Comparison of ENCODE assay signal across 8 cellular contexts in the genomic region with DNA sequence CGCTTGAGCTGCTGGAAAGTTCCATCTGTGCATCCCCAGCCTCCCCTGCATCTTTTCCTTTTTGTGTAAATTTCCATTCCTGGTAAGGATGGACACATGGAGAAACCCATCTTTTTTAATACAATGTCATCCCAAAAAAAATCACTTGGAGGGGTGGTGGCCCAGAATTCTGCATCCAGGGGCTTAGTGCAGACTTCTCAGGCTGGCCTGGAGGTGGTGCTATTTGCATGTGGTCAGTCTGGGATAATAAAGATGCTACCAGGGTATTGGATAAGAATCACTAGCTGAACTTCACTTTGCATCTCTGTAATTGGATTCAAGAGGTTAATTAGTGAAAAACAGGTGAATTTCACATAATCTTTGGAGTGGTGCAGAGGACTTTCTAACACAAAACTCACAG. TPM values are rescaled to one million over a fixed set of nuclear protein-coding genes. Genes with fewer than 3 reads are reported as not detected.
DNase-seq lines count a peak whose midpoint lies in the region; ATAC-seq, FAIRE-seq and TF ChIP-seq lines count a peak whose summit lies in the region.

No MANE protein-coding gene starts in this region.

- no peak overlapping the region for H3K4me2 ChIP-seq in keratinocyte (ENCODE audit: control insufficient read depth, extremely low read depth, insufficient read depth, low read depth, low read length)

- H2AFZ ChIP-seq in keratinocyte (ENCODE audit: control insufficient read depth, low read length): no peak overlapping the region

- H3K4me3 ChIP-seq in GM12864 (ENCODE audit: low read depth, low read length): no peak overlapping the region
- no peak overlapping the region for H3K4me3 ChIP-seq in keratinocyte (ENCODE audit: control insufficient read depth in 2 of 3, extremely low read depth in 1 of 3, insufficient read depth in 2 of 3, low read depth in 1 of 3, low read length in 3 of 3)

- H3K9me3 Mint-ChIP-seq in activated naive CD8-positive, alpha-beta T cell treated with anti-CD3 and anti-CD28 coated beads for 36 hours: no peaks in the 10 kb centered on the region
- H3K9me3 Mint-ChIP-seq in stimulated activated naive CD8-positive, alpha-beta T cell treated with anti-CD3 and anti-CD28 coated beads, Interleukin-15, amount 100 ng/mL, for 72 hours: no peaks in the 10 kb centered on the region

- no peaks in the 10 kb centered on the region for H3K79me2 ChIP-seq in keratinocyte (ENCODE audit: control insufficient read depth, insufficient read depth, low read length)

- no peak for FAIRE-seq in keratinocyte (lab: Jason Lieb, UNC)

- no peak overlapping the region for H3K9ac ChIP-seq in keratinocyte (ENCODE audit: control insufficient read depth, extremely low read depth, insufficient read depth, low read length)

- DNase-seq in AML-193 (lab: John Stamatoyannopoulos, UW): peak; percentile 70 to 72
- no peak for DNase-seq in GM12864 (ENCODE audit: low read depth)
- peak; percentile 45 for DNase-seq in NCI-H69 (lab: John Stamatoyannopoulos, UW)
- DNase-seq in activated naive CD8-positive, alpha-beta T cell treated with anti-CD3 and anti-CD28 coated beads for 36 hours: peak; percentile 37
- DNase-seq in keratinocyte (ENCODE audit: low read depth, low spot score): no peak
- peak; percentile 19 to 46 for DNase-seq in stimulated activated naive CD8-positive, alpha-beta T cell treated with anti-CD3 and anti-CD28 coated beads, Interleukin-15, amount 100 ng/mL, for 72 hours

- no peak overlapping the region for H3K27ac Mint-ChIP-seq in activated naive CD8-positive, alpha-beta T cell treated with anti-CD3 and anti-CD28 coated beads for 36 hours
- no peak overlapping the region for H3K27ac Mint-ChIP-seq in stimulated activated naive CD8-positive, alpha-beta T cell treated with anti-CD3 and anti-CD28 coated beads, Interleukin-15, amount 100 ng/mL, for 72 hours

- H3K9me3 ChIP-seq in keratinocyte (ENCODE audit: control insufficient read depth, low read depth, low read length): no peaks in the 10 kb centered on the region

- H3K36me3 Mint-ChIP-seq in activated naive CD8-positive, alpha-beta T cell treated with anti-CD3 and anti-CD28 coated beads for 36 hours: peaks cover 4% of the 10 kb centered on the region

- no peak overlapping the region for H3K27ac ChIP-seq in keratinocyte (ENCODE audit: control insufficient read depth, insufficient read depth, low read length)

- H3K4me1 ChIP-seq in keratinocyte (ENCODE audit: control insufficient read depth, extremely low read depth, insufficient read depth, low read length): no peaks in the 10 kb centered on the region

- H3K27me3 ChIP-seq in keratinocyte (ENCODE audit: control insufficient read depth, extremely low read depth, insufficient read depth, low read length): no peaks in the 10 kb centered on the region

- TF ChIP-seq CTCF in GM12864 (IDR thresholded peaks at IDR 0.05; ENCODE audit: low read depth, low read length, missing control alignments) (peak; percentile 57), keratinocyte (optimal IDR thresholded peaks at IDR 0.05 in 1 of 3, IDR thresholded peaks at IDR 0.05 in 1 of 3, conservative IDR thresholded peaks at IDR 0.05 in 1 of 3; ENCODE audit: extremely low read depth in 1 of 3, insufficient read depth in 2 of 3, low read length in 3 of 3) (peak; percentile 54 to 68 (median 67))

- no peaks in the 10 kb centered on the region for H3K9me1 ChIP-seq in keratinocyte (ENCODE audit: control insufficient read depth, extremely low read depth, insufficient read depth, low read length)

- H3K4me1 Mint-ChIP-seq in activated naive CD8-positive, alpha-beta T cell treated with anti-CD3 and anti-CD28 coated beads for 36 hours: peaks cover 48% of the 10 kb centered on the region
- peaks cover 71% of the 10 kb centered on the region for H3K4me1 Mint-ChIP-seq in stimulated activated naive CD8-positive, alpha-beta T cell treated with anti-CD3 and anti-CD28 coated beads, Interleukin-15, amount 100 ng/mL, for 72 hours

- H4K20me1 ChIP-seq in keratinocyte (ENCODE audit: control insufficient read depth, extremely low read depth, insufficient read depth, low read length): no peaks in the 10 kb centered on the region

- no peak for ATAC-seq in stimulated activated naive CD8-positive, alpha-beta T cell treated with anti-CD3 and anti-CD28 coated beads, Interleukin-15, amount 100 ng/mL, for 72 hours
- no peak for ATAC-seq in GM21367 (IDR thresholded peaks at IDR 0.05; ENCODE audit: unreplicated experiment)
- no peak for ATAC-seq in GM18867 (IDR thresholded peaks at IDR 0.05; ENCODE audit: unreplicated experiment)

- H3K27me3 Mint-ChIP-seq in activated naive CD8-positive, alpha-beta T cell treated with anti-CD3 and anti-CD28 coated beads for 36 hours: no peaks in the 10 kb centered on the region
- H3K27me3 Mint-ChIP-seq in stimulated activated naive CD8-positive, alpha-beta T cell treated with anti-CD3 and anti-CD28 coated beads, Interleukin-15, amount 100 ng/mL, for 72 hours: no peaks in the 10 kb centered on the region

- dilution Hi-C loops in keratinocyte (cut with MboI; ENCODE audit: extremely low pct_ligation_motif_present, low sequenced_read_pairs): no loop called here

- H3K4me3 Mint-ChIP-seq in activated naive CD8-positive, alpha-beta T cell treated with anti-CD3 and anti-CD28 coated beads for 36 hours: no peak overlapping the region
- peak overlapping the region; percentile 32 to 51 for H3K4me3 Mint-ChIP-seq in stimulated activated naive CD8-positive, alpha-beta T cell treated with anti-CD3 and anti-CD28 coated beads, Interleukin-15, amount 100 ng/mL, for 72 hours

- H3K36me3 ChIP-seq in keratinocyte (ENCODE audit: control insufficient read depth in 2 of 2, extremely low read depth in 1 of 2, insufficient read depth in 2 of 2, low read length in 2 of 2): peaks cover 0 to 2% of the 10 kb centered on the region in 2 experiments

RNA-seq across cellular contexts. Expression of gene ZSCAN2, which starts 1.8 kb away (rescaled TPM):
- total RNA-seq in activated naive CD8-positive, alpha-beta T cell treated with anti-CD3 and anti-CD28 coated beads for 36 hours: 1 to 10 TPM; 5.9 to 7.6 TPM
- 3.7 to 4.6 TPM (median 3.7 TPM) in 3 replicates for polyA plus RNA-seq in keratinocyte
- polyA plus RNA-seq in keratinocyte (2011; ENCODE audit: low read depth): 1.6 TPM
- polyA plus RNA-seq in keratinocyte (2011; cell fraction: cytosol; rRNA removed): 2.6 and 3.0 TPM in 2 replicates
- polyA plus RNA-seq in keratinocyte (2011; cell fraction: nucleus; rRNA removed): 3.8 and 4.8 TPM in 2 replicates
- polyA plus RNA-seq in keratinocyte (2012; ENCODE audit: low replicate concordance): 1.1 and 3.4 TPM in 2 replicates
- polyA minus RNA-seq in keratinocyte: 1.0 to 3.4 TPM (median 2.7 TPM) in 3 replicates
- polyA minus RNA-seq in keratinocyte (2011; cell fraction: cytosol; rRNA and poly(A)+ RNA removed): 1.7 TPM
- 3.3 and 3.4 TPM in 2 replicates for polyA minus RNA-seq in keratinocyte (2011; cell fraction: nucleus; rRNA and poly(A)+ RNA removed)

RNA-seq across cellular contexts. Expression of gene WDR73, which starts 55.1 kb away (rescaled TPM):
- 10 to 100 TPM; 22.1 to 26.3 TPM for total RNA-seq in activated naive CD8-positive, alpha-beta T cell treated with anti-CD3 and anti-CD28 coated beads for 36 hours
- 23.5 to 24.2 TPM (median 23.6 TPM) in 3 replicates for polyA plus RNA-seq in keratinocyte
- 3.8 TPM for polyA plus RNA-seq in keratinocyte (2011; ENCODE audit: low read depth)
- 11.9 and 13.0 TPM in 2 replicates for polyA plus RNA-seq in keratinocyte (2011; cell fraction: cytosol; rRNA removed)
- 39.9 and 48.7 TPM in 2 replicates for polyA plus RNA-seq in keratinocyte (2011; cell fraction: nucleus; rRNA removed)
- 15.2 and 19.3 TPM in 2 replicates for polyA plus RNA-seq in keratinocyte (2012; ENCODE audit: low replicate concordance)
- polyA minus RNA-seq in keratinocyte: 22.7 to 34.6 TPM (median 24.5 TPM) in 3 replicates
- 11.1 TPM for polyA minus RNA-seq in keratinocyte (2011; cell fraction: cytosol; rRNA and poly(A)+ RNA removed)
- 8.7 and 12.2 TPM in 2 replicates for polyA minus RNA-seq in keratinocyte (2011; cell fraction: nucleus; rRNA and poly(A)+ RNA removed)

RNA-seq across cellular contexts. Expression of gene NMB, which starts 59.0 kb away (rescaled TPM):
- 1 to 10 TPM; 2.6 TPM for total RNA-seq in activated naive CD8-positive, alpha-beta T cell treated with anti-CD3 and anti-CD28 coated beads for 36 hours
- 2.8 to 4.1 TPM (median 3.9 TPM) in 3 replicates for polyA plus RNA-seq in keratinocyte
- 0.36 TPM for polyA plus RNA-seq in keratinocyte (2011; ENCODE audit: low read depth)
- polyA plus RNA-seq in keratinocyte (2011; cell fraction: cytosol; rRNA removed): 2.8 and 3.8 TPM in 2 replicates
- polyA plus RNA-seq in keratinocyte (2011; cell fraction: nucleus; rRNA removed): 1.2 and 1.3 TPM in 2 replicates
- 1.9 and 6.2 TPM in 2 replicates for polyA plus RNA-seq in keratinocyte (2012; ENCODE audit: low replicate concordance)
- polyA minus RNA-seq in keratinocyte: 0.29 to 1.4 TPM (median 0.66 TPM) in 3 replicates
- polyA minus RNA-seq in keratinocyte (2011; cell fraction: cytosol; rRNA and poly(A)+ RNA removed): 2.7 TPM
- 0.95 and 1.1 TPM in 2 replicates for polyA minus RNA-seq in keratinocyte (2011; cell fraction: nucleus; rRNA and poly(A)+ RNA removed)

Comparison
In these comparisons a context has a peak if more than half of its experiments do, and no peak if none do; other contexts are left out.
1. DNase-seq: peak in AML-193 (2 of 2), NCI-H69 (single experiment), activated naive CD8-positive, alpha-beta T cell treated with anti-CD3 and anti-CD28 coated beads for 36 hours (single experiment) and stimulated activated naive CD8-positive, alpha-beta T cell treated with anti-CD3 and anti-CD28 coated beads, Interleukin-15, amount 100 ng/mL, for 72 hours (2 of 2); none in GM12864 (single experiment) and keratinocyte (single experiment).